17 cellular contexts compared by ENCODE assay signal in genomic region chr1:197637406-197637805, GRCh38.
"Had no signal": no experiment of that assay in that cellular context is flagged by ENCODE, and none has a peak within 500 bp of the region (broad histone marks: within the 10 kb centered on the region; RNA-seq: fewer than 3 reads in every experiment).

No MANE protein-coding gene starts in this region.

- H3K27ac ChIP-seq: colonic mucosa, gastrocnemius medialis, psoas muscle, stomach, thoracic aorta had no signal

- H3K27me3 Mint-ChIP-seq: activated B cell treated with CpG ODN at 0.5 μM for 24 hours; activated CD4-positive, alpha-beta T cell treated with anti-CD3 and anti-CD28 coated beads, Interleukin-2, amount 10 ng/mL, durations not matched to agents 24 days and 14 days; memory B cell; natural killer cell treated with Interleukin-12 subunit alpha and Interleukin-12 subunit beta and Interleukin-15 and Interleukin-18, amount 100 ng/mL, for 72 hours had no signal

- H3K4me3 Mint-ChIP-seq: activated B cell treated with CpG ODN at 0.5 μM for 24 hours; activated CD4-positive, alpha-beta T cell treated with anti-CD3 and anti-CD28 coated beads, Interleukin-2, amount 10 ng/mL, durations not matched to agents 24 days and 14 days; activated naive CD4-positive, alpha-beta T cell treated with anti-CD3 and anti-CD28 coated beads for 36 hours; memory B cell; natural killer cell treated with Interleukin-12 subunit alpha and Interleukin-12 subunit beta and Interleukin-15 and Interleukin-18, amount 100 ng/mL, for 72 hours; T-helper 1 cell treated with Interleukin-12 subunit alpha and Interleukin-12 subunit beta and Interleukin-4 antibody, amounts not matched to agents 30 μg/mL and 1 μg/mL, for 36 hours had no signal

- DNase-seq: activated B cell treated with CpG ODN at 0.5 μM for 24 hours; activated CD4-positive, alpha-beta T cell treated with anti-CD3 and anti-CD28 coated beads, Interleukin-2, amount 10 ng/mL, durations not matched to agents 24 days and 14 days; activated naive CD4-positive, alpha-beta T cell treated with anti-CD3 and anti-CD28 coated beads for 36 hours; caudate nucleus; colonic mucosa; effector CD4-positive, alpha-beta T cell; gastrocnemius medialis; hypothalamus; occipital lobe; psoas muscle; stimulated activated CD4-positive, alpha-beta T cell treated with anti-CD3 and anti-CD28 coated beads, Interleukin-15, amount 100 ng/mL, for 24 hours; stimulated activated CD4-positive, alpha-beta T cell treated with anti-CD3 and anti-CD28 coated beads, Interleukin-4, amount 100 ng/mL, for 24 hours; stomach had no signal

- H3K9me3 Mint-ChIP-seq: activated CD4-positive, alpha-beta T cell treated with anti-CD3 and anti-CD28 coated beads, Interleukin-2, amount 10 ng/mL, durations not matched to agents 24 days and 14 days; activated naive CD4-positive, alpha-beta T cell treated with anti-CD3 and anti-CD28 coated beads for 36 hours; T-helper 1 cell treated with Interleukin-12 subunit alpha and Interleukin-12 subunit beta and Interleukin-4 antibody, amounts not matched to agents 30 μg/mL and 1 μg/mL, for 36 hours had no signal

- H3K9me3 ChIP-seq: colonic mucosa, gastrocnemius medialis, psoas muscle, thoracic aorta had no signal

- H3K36me3 ChIP-seq: colonic mucosa, gastrocnemius medialis had no signal

- H3K4me1 ChIP-seq: colonic mucosa, gastrocnemius medialis, psoas muscle, stomach had no signal

- ATAC-seq: gastrocnemius medialis; natural killer cell treated with Interleukin-12 subunit alpha and Interleukin-12 subunit beta and Interleukin-15 and Interleukin-18, amount 100 ng/mL, for 72 hours; psoas muscle had no signal

- H3K27me3 ChIP-seq: colonic mucosa, gastrocnemius medialis, stomach had no signal

- H3K4me1 Mint-ChIP-seq: activated CD4-positive, alpha-beta T cell treated with anti-CD3 and anti-CD28 coated beads, Interleukin-2, amount 10 ng/mL, durations not matched to agents 24 days and 14 days had no signal

- H3K36me3 Mint-ChIP-seq: natural killer cell treated with Interleukin-12 subunit alpha and Interleukin-12 subunit beta and Interleukin-15 and Interleukin-18, amount 100 ng/mL, for 72 hours had no signal

- H3K4me3 ChIP-seq: colonic mucosa, gastrocnemius medialis, psoas muscle, stomach, thoracic aorta had no signal

- H3K27ac Mint-ChIP-seq: activated B cell treated with CpG ODN at 0.5 μM for 24 hours; activated CD4-positive, alpha-beta T cell treated with anti-CD3 and anti-CD28 coated beads, Interleukin-2, amount 10 ng/mL, durations not matched to agents 24 days and 14 days; activated naive CD4-positive, alpha-beta T cell treated with anti-CD3 and anti-CD28 coated beads for 36 hours; memory B cell; natural killer cell treated with Interleukin-12 subunit alpha and Interleukin-12 subunit beta and Interleukin-15 and Interleukin-18, amount 100 ng/mL, for 72 hours; T-helper 1 cell treated with Interleukin-12 subunit alpha and Interleukin-12 subunit beta and Interleukin-4 antibody, amounts not matched to agents 30 μg/mL and 1 μg/mL, for 36 hours had no signal
